ENCODE assay signal across 8 cellular contexts in genomic region chr2:130371723-130372054, GRCh38. TPM values are rescaled to one million over a fixed set of nuclear protein-coding genes. Genes with fewer than 3 reads are reported as not detected.
A peak's percentile ranks its signal among the peaks of the same experiment; 100 is the strongest.
DNase-seq lines count a peak whose midpoint lies in the region; ATAC-seq, FAIRE-seq and TF ChIP-seq lines count a peak whose summit lies in the region.

No MANE protein-coding gene starts in this region.

- H3K4me1 Mint-ChIP-seq in neural crest cell, result peaks cover 15% of the 10 kb centered on the region

- no peaks in the 10 kb centered on the region for H3K27me3 Mint-ChIP-seq in neural crest cell (ENCODE audit: low read depth)

- peak overlapping the region; percentile 82 for H3K9ac ChIP-seq in endothelial cell of umbilical vein (replicated peaks; ENCODE audit: extremely low read depth, insufficient read depth, low read length)

- TF ChIP-seq CTCF in endothelial cell of umbilical vein (IDR thresholded peaks at IDR 0.05; ENCODE audit: extremely low read depth in 1 of 2, insufficient read depth in 1 of 2, low read depth in 1 of 2, low read length in 2 of 2) (no peak), neural crest cell (conservative IDR thresholded peaks at IDR 0.05) (no peak)

- TSS peak; percentile 84 for BruUV-seq in endothelial cell of umbilical vein (replicated peaks; lab: Mats Ljungman, UMichigan)

- H3K27me3 ChIP-seq in endothelial cell of umbilical vein (ENCODE audit: control insufficient read depth in 2 of 2, insufficient read depth in 2 of 2, low read length in 2 of 2), result no peaks in the 10 kb centered on the region

- no peaks in the 10 kb centered on the region for H3K36me3 ChIP-seq in endothelial cell of umbilical vein (ENCODE audit: control insufficient read depth in 2 of 2, extremely low read depth in 1 of 2, insufficient read depth in 2 of 2, low read length in 2 of 2)

- H3K27ac ChIP-seq in endothelial cell of umbilical vein (ENCODE audit: insufficient read depth, low read depth, low read length), result peak overlapping the region; percentile 76

- H3K9me1 ChIP-seq in endothelial cell of umbilical vein (replicated peaks; ENCODE audit: control insufficient read depth, extremely low read depth, insufficient read depth, low read length), result no peaks in the 10 kb centered on the region

- no peaks in the 10 kb centered on the region for H3K9me3 Mint-ChIP-seq in neural crest cell

- POLR2A ChIA-PET in endothelial cell of umbilical vein (lab: Charles Lee), result no interaction called here

- peak; percentile 1 for ATAC-seq in activated CD4-positive, CD25-positive, alpha-beta regulatory T cell treated with anti-CD3 and anti-CD28 coated beads, Interleukin-2, amount 50 U/mL, for 24 hours
- peak; percentile 26 for ATAC-seq in HG02884 (IDR thresholded peaks at IDR 0.05; ENCODE audit: unreplicated experiment)

- no peak for FAIRE-seq in endothelial cell of umbilical vein (lab: Jason Lieb, UNC)

- H3K79me2 ChIP-seq in endothelial cell of umbilical vein (ENCODE audit: control insufficient read depth, insufficient read depth, low read length), result peaks cover 5% of the 10 kb centered on the region

- intact Hi-C loops in endothelial cell of umbilical vein (cut with micrococcal nuclease), result loop anchor here (1.0 to 2.0 kb wide), 3 partner anchors 15 to 29 kb away; partner anchors contain the start of genes IMP4 and PTPN18

- peak overlapping the region; percentile 89 for H3K27ac Mint-ChIP-seq in neural crest cell (ENCODE audit: unreplicated experiment)

- CTCF ChIA-PET in endothelial cell of umbilical vein (lab: Charles Lee), result no interaction called here

- H3K4me2 ChIP-seq in endothelial cell of umbilical vein (ENCODE audit: insufficient read depth, low read length), result peak overlapping the region; percentile 90

- H3K4me1 ChIP-seq in endothelial cell of umbilical vein (ENCODE audit: control insufficient read depth, extremely low read depth, insufficient read depth, low read length), result peaks cover 14% of the 10 kb centered on the region

- peak overlapping the region; percentile 97 for H2AFZ ChIP-seq in endothelial cell of umbilical vein (ENCODE audit: low read depth, low read length)

- H3K9me3 ChIP-seq in endothelial cell of umbilical vein (replicated peaks; ENCODE audit: control insufficient read depth, insufficient read depth, low read length), result no peaks in the 10 kb centered on the region

- peaks cover 4% of the 10 kb centered on the region for H3K36me3 Mint-ChIP-seq in neural crest cell (ENCODE audit: low read depth)

- dilution Hi-C loops in endothelial cell of umbilical vein (cut with MboI; ENCODE audit: extremely low pct_ligation_motif_present, low sequenced_read_pairs), result no loop called here

- H3K4me3 ChIP-seq in endothelial cell of umbilical vein (replicated peaks in 1 of 3; ENCODE audit: insufficient read depth in 1 of 3, low read depth in 1 of 3, low read length in 3 of 3), result peak overlapping the region; percentile 47 to 79 (median 72)

- peak overlapping the region; percentile 92 for H3K4me3 Mint-ChIP-seq in neural crest cell

- H4K20me1 ChIP-seq in endothelial cell of umbilical vein (replicated peaks; ENCODE audit: control insufficient read depth, extremely low read depth, insufficient read depth, low read length), result no peaks in the 10 kb centered on the region

- DNase-seq in activated CD4-positive, CD25-positive, alpha-beta regulatory T cell treated with anti-CD3 and anti-CD28 coated beads, Interleukin-2, amount 50 U/mL, for 72 hours, result no peak
- peak; percentile 72 for DNase-seq in RPMI7951 (ENCODE audit: low read depth)
- no peak for DNase-seq in endothelial cell of umbilical vein (ENCODE audit: low read depth, low spot score)
- no peak for DNase-seq in neural crest cell (ENCODE audit: low read depth, low spot score)
- no peak for DNase-seq in NCI-H446 (lab: John Stamatoyannopoulos, UW)
- no peak for DNase-seq in UCSD-AML1 (lab: John Stamatoyannopoulos, UW; ENCODE audit: unreplicated experiment)

- no peak for TF ChIP-seq POLR2A in endothelial cell of umbilical vein (IDR thresholded peaks at IDR 0.05; ENCODE audit: low read depth, low read length)

TF ChIP-seq in endothelial cell of umbilical vein, 7 proteins besides CTCF, POLR2A, EP300 and RAD21:
- no peak for TF ChIP-seq GATA2 (IDR thresholded peaks at IDR 0.05; ENCODE audit: insufficient read depth, insufficient read length, low read depth, low read length)
- TF ChIP-seq JUN (IDR thresholded peaks at IDR 0.05; ENCODE audit: borderline replicate concordance, insufficient read depth, insufficient read length, low read depth), result no peak
- TF ChIP-seq, protein P1, sequence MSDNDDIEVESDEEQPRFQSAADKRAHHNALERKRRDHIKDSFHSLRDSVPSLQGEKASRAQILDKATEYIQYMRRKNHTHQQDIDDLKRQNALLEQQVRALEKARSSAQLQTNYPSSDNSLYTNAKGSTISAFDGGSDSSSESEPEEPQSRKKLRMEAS (IDR thresholded peaks at IDR 0.05; ENCODE audit: insufficient read depth, insufficient read length), result no peak
- no peak for TF ChIP-seq POLR2AphosphoS5 (IDR thresholded peaks at IDR 0.05; ENCODE audit: insufficient read depth, low read depth, low read length)
- no peak for TF ChIP-seq FOS (IDR thresholded peaks at IDR 0.05; ENCODE audit: borderline replicate concordance, insufficient read depth, low read length)
- TF ChIP-seq MYC (IDR thresholded peaks at IDR 0.05; ENCODE audit: low read depth, low read length), result no peak
- no peak for TF ChIP-seq EZH2 (IDR thresholded peaks at IDR 0.05; ENCODE audit: borderline replicate concordance, low read depth, low read length, severe bottlenecking)

RNA-seq across cellular contexts. Expression of gene PTPN18, which starts 15.8 kb away (rescaled TPM):
- 26.0 and 28.4 TPM in 2 replicates for total RNA-seq in RPMI7951 (2014; rRNA removed; shearing (Covaris generic))
- total RNA-seq in endothelial cell of umbilical vein, result 31.5 and 39.6 TPM in 2 replicates
- 38.3 and 39.4 TPM in 2 replicates for polyA plus RNA-seq in endothelial cell of umbilical vein
- polyA plus RNA-seq in endothelial cell of umbilical vein (2011; cell fraction: cytosol; rRNA removed), result 34.5 and 37.2 TPM in 2 replicates
- polyA plus RNA-seq in endothelial cell of umbilical vein (2011; cell fraction: nucleus; rRNA removed), result 98.9 and 101 TPM in 2 replicates
- 24.1 and 25.1 TPM in 2 replicates for polyA plus RNA-seq in endothelial cell of umbilical vein (2012)
- 37.1 and 53.9 TPM in 2 replicates for polyA minus RNA-seq in endothelial cell of umbilical vein
- polyA minus RNA-seq in endothelial cell of umbilical vein (2011; cell fraction: cytosol; rRNA and poly(A)+ RNA removed), result 15.3 TPM
- polyA minus RNA-seq in endothelial cell of umbilical vein (2011; cell fraction: nucleus; rRNA and poly(A)+ RNA removed), result 34.6 and 42.5 TPM in 2 replicates
- 30.4 and 31.3 TPM in 2 replicates for total RNA-seq in neural crest cell

RNA-seq across cellular contexts. Expression of gene IMP4, which starts 29.0 kb away (rescaled TPM):
- total RNA-seq in RPMI7951 (2014; rRNA removed; shearing (Covaris generic)), result 103 and 118 TPM in 2 replicates
- total RNA-seq in endothelial cell of umbilical vein (63.1 and 74.0 TPM in 2 replicates), neural crest cell (62.1 and 69.1 TPM in 2 replicates)
- 149 and 177 TPM in 2 replicates for polyA plus RNA-seq in endothelial cell of umbilical vein
- 121 TPM in 2 replicates for polyA plus RNA-seq in endothelial cell of umbilical vein (2011; cell fraction: cytosol; rRNA removed)
- polyA plus RNA-seq in endothelial cell of umbilical vein (2011; cell fraction: nucleus; rRNA removed), result 146 and 150 TPM in 2 replicates
- 105 and 109 TPM in 2 replicates for polyA plus RNA-seq in endothelial cell of umbilical vein (2012)
- polyA minus RNA-seq in endothelial cell of umbilical vein, result 55.9 and 60.7 TPM in 2 replicates
- polyA minus RNA-seq in endothelial cell of umbilical vein (2011; cell fraction: cytosol; rRNA and poly(A)+ RNA removed), result 64.2 TPM
- 40.5 and 56.9 TPM in 2 replicates for polyA minus RNA-seq in endothelial cell of umbilical vein (2011; cell fraction: nucleus; rRNA and poly(A)+ RNA removed)
